ENCODE assay signal across 21 cellular contexts in the genomic region with DNA sequence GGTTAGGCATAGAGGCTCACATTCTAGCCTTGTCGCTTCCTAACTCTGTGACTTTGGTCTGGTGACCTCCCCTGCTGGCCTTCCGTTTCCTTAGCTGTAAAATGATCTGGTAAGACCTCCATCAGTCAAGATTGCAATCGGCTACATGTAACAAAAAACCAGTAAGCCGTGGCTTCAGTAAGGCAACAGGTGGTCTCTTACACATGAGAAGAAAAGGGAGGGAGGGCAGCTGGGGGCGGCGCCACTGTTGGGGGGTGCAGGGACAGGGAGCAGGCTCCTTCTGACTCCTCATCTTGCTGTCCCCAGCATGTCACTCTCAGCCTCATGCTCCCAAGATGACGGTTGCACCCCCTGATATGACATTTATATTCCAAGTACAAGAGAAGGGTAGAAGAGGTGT.
DNase-seq lines count a peak whose midpoint lies in the region; ATAC-seq and TF ChIP-seq lines count a peak whose summit lies in the region.
"Had no signal": no experiment of that assay in that cellular context is flagged by ENCODE, and none has a peak within 500 bp of the region (broad histone marks: within the 10 kb centered on the region; RNA-seq: fewer than 3 reads in every experiment).

No MANE protein-coding gene starts in this region.

- H3K9ac ChIP-seq in DND-41 (ENCODE audit: low read depth, low read length) (no peak overlapping the region), neural progenitor cell (no peak overlapping the region)

- H2AFZ ChIP-seq in DND-41 (ENCODE audit: low read depth, low read length), result no peak overlapping the region
- no peak overlapping the region for H2AFZ ChIP-seq in neural progenitor cell (replicated peaks)
- H2AFZ ChIP-seq: hepatocyte had no signal

- ATAC-seq in DND-41 (ENCODE audit: insufficient read depth, low read depth) (no peak), WTC11 (peak; percentile 58), psoas muscle (no peak), HG02798 (IDR thresholded peaks at IDR 0.05; ENCODE audit: poor library complexity, unreplicated experiment) (no peak), right lobe of liver (no peak)
- ATAC-seq: activated T-helper 17 cell treated with anti-CD3 and anti-CD28 coated beads, Interleukin-2, amount 50 U/mL, for 72 hours; sciatic nerve had no signal

- TF ChIP-seq CTCF in DND-41 (IDR thresholded peaks at IDR 0.05; ENCODE audit: borderline replicate concordance, extremely low read depth, low read length, poor library complexity, severe bottlenecking) (no peak), WTC11 (IDR thresholded peaks at IDR 0.05) (no peak), neural progenitor cell (IDR thresholded peaks at IDR 0.05) (no peak), psoas muscle (IDR thresholded peaks at IDR 0.05) (no peak), right lobe of liver (IDR thresholded peaks at IDR 0.05) (no peak)

- no peaks in the 10 kb centered on the region for H3K36me3 ChIP-seq in DND-41 (ENCODE audit: insufficient read depth, low read length)
- no peaks in the 10 kb centered on the region for H3K36me3 ChIP-seq in neural progenitor cell
- no peaks in the 10 kb centered on the region for H3K36me3 ChIP-seq in psoas muscle (ENCODE audit: insufficient read depth in 1 of 2, low read depth in 1 of 2)
- H3K36me3 ChIP-seq in right lobe of liver, result no peaks in the 10 kb centered on the region
- H3K36me3 ChIP-seq: neutrophil, stomach had no signal

- H3K36me3 Mint-ChIP-seq in WTC11, result peaks cover 5% of the 10 kb centered on the region; the same call in 1 of the 2 replicates
- H3K36me3 Mint-ChIP-seq in neural progenitor cell, result no peaks in the 10 kb centered on the region
- H3K36me3 Mint-ChIP-seq: T-cell had no signal

- H3K9me3 Mint-ChIP-seq in WTC11 (peaks cover 10% of the 10 kb centered on the region), neural progenitor cell (no peaks in the 10 kb centered on the region)
- H3K9me3 Mint-ChIP-seq: activated naive CD8-positive, alpha-beta T cell treated with anti-CD3 and anti-CD28 coated beads, Interleukin-2, amount 10 ng/mL, durations not matched to agents 7 days and 5 days; activated T-helper 17 cell treated with anti-CD3 and anti-CD28 coated beads, Interleukin-2, amount 50 U/mL, for 72 hours; brain; IgD-negative memory B cell; T-cell had no signal

- POLR2A ChIA-PET in WTC11 (lab: Charles Lee), result no interaction called here

- H4K20me1 ChIP-seq in DND-41 (ENCODE audit: insufficient read depth, low read length) (peaks cover 6% of the 10 kb centered on the region; the same call in 1 of the 2 replicates), neural progenitor cell (ENCODE audit: low read depth) (peaks cover 45% of the 10 kb centered on the region)

- DNase-seq in DND-41 (peak; percentile 12), NCI-H146 (lab: John Stamatoyannopoulos, UW) (peak; percentile 13), WTC11 (ENCODE audit: low spot score) (no peak), neural progenitor cell (ENCODE audit: low spot score) (peak; percentile 36), psoas muscle (no peak), right lobe of liver (no peak), NOMO-1 (lab: John Stamatoyannopoulos, UW; ENCODE audit: unreplicated experiment in 2 of 2) (no peak)
- DNase-seq: activated naive CD8-positive, alpha-beta T cell treated with anti-CD3 and anti-CD28 coated beads, Interleukin-2, amount 10 ng/mL, durations not matched to agents 7 days and 5 days; Caco-2; GOT3; NCI-H1048; stomach; T-cell had no signal

- H3K4me3 ChIP-seq in DND-41 (ENCODE audit: low read depth in 1 of 2, low read length in 2 of 2) (no peak overlapping the region), neural progenitor cell (no peak overlapping the region), psoas muscle (no peak overlapping the region), right lobe of liver (no peak overlapping the region)
- H3K4me3 ChIP-seq: coronary artery, hepatocyte, stomach had no signal

- no peaks in the 10 kb centered on the region for H3K79me2 ChIP-seq in DND-41 (ENCODE audit: insufficient read depth, low read length)
- H3K79me2 ChIP-seq in neural progenitor cell (ENCODE audit: low read depth), result peaks cover 18% of the 10 kb centered on the region
- H3K79me2 ChIP-seq: hepatocyte had no signal

- H3K27me3 Mint-ChIP-seq in WTC11 (ENCODE audit: low read depth) (no peaks in the 10 kb centered on the region), neural progenitor cell (ENCODE audit: insufficient read depth, low read depth) (no peaks in the 10 kb centered on the region)
- H3K27me3 Mint-ChIP-seq: activated naive CD8-positive, alpha-beta T cell treated with anti-CD3 and anti-CD28 coated beads, Interleukin-2, amount 10 ng/mL, durations not matched to agents 7 days and 5 days; activated T-helper 17 cell treated with anti-CD3 and anti-CD28 coated beads, Interleukin-2, amount 50 U/mL, for 72 hours; brain; IgD-negative memory B cell; T-cell had no signal

- no peaks in the 10 kb centered on the region for H3K9me3 ChIP-seq in DND-41 (ENCODE audit: insufficient read depth, low read length, severe bottlenecking)
- no peaks in the 10 kb centered on the region for H3K9me3 ChIP-seq in neural progenitor cell (ENCODE audit: low read depth)
- H3K9me3 ChIP-seq in psoas muscle, result no peaks in the 10 kb centered on the region
- no peaks in the 10 kb centered on the region for H3K9me3 ChIP-seq in right lobe of liver
- H3K9me3 ChIP-seq: Caco-2, neutrophil, stomach had no signal

- peaks cover 37% of the 10 kb centered on the region for H3K4me1 Mint-ChIP-seq in WTC11
- H3K4me1 Mint-ChIP-seq in neural progenitor cell, result peaks cover 29% of the 10 kb centered on the region
- H3K4me1 Mint-ChIP-seq: activated T-helper 17 cell treated with anti-CD3 and anti-CD28 coated beads, Interleukin-2, amount 50 U/mL, for 72 hours had no signal

- H3K4me3 Mint-ChIP-seq in WTC11, result no peak overlapping the region
- H3K4me3 Mint-ChIP-seq in neural progenitor cell, result peak overlapping the region; percentile 22
- H3K4me3 Mint-ChIP-seq: activated naive CD8-positive, alpha-beta T cell treated with anti-CD3 and anti-CD28 coated beads, Interleukin-2, amount 10 ng/mL, durations not matched to agents 7 days and 5 days; activated T-helper 17 cell treated with anti-CD3 and anti-CD28 coated beads, Interleukin-2, amount 50 U/mL, for 72 hours; brain; IgD-negative memory B cell; T-cell had no signal

- intact Hi-C loops in psoas muscle (cut with DNase I) (no loop called here), right lobe of liver (cut with DNase I) (no loop called here)

- peaks cover 24% of the 10 kb centered on the region for H3F3A ChIP-seq in neural progenitor cell (ENCODE audit: low read depth)

- H3K27me3 ChIP-seq in DND-41 (ENCODE audit: insufficient read depth, low read length, poor library complexity) (no peaks in the 10 kb centered on the region), neural progenitor cell (no peaks in the 10 kb centered on the region), psoas muscle (ENCODE audit: insufficient read depth in 3 of 3, low read length in 2 of 3) (no peaks in the 10 kb centered on the region), right lobe of liver (no peaks in the 10 kb centered on the region)
- H3K27me3 ChIP-seq: hepatocyte, neutrophil, stomach had no signal

- WGBS in psoas muscle, 3 donors, result 33 to 42% (median 37%) methylated on average over 7 of the region's 7 CpGs
- 70% methylated on average over 7 of the region's 7 CpGs for WGBS in right lobe of liver (ENCODE audit: insufficient coverage, low coverage, low lambda C conversion rate, missing lambda C conversion rate)

- H3K4me1 ChIP-seq in DND-41 (ENCODE audit: insufficient read depth, low read length), result peaks cover 4% of the 10 kb centered on the region; the same call in 1 of the 2 replicates
- H3K4me1 ChIP-seq in neural progenitor cell, result peaks cover 29% of the 10 kb centered on the region
- H3K4me1 ChIP-seq in psoas muscle, result no peaks in the 10 kb centered on the region
- no peaks in the 10 kb centered on the region for H3K4me1 ChIP-seq in right lobe of liver

- CTCF ChIA-PET in WTC11 (lab: Charles Lee), result interaction anchor here (0.6 to 2.2 kb wide), 11 partner anchors 10 to 155 kb away, joined by 3 to 9 read pairs (median 5); partner anchors contain the start of gene WDR87

- peak overlapping the region; percentile 74 for H3K27ac Mint-ChIP-seq in WTC11
- H3K27ac Mint-ChIP-seq in neural progenitor cell, result peak overlapping the region; percentile 78
- H3K27ac Mint-ChIP-seq: activated naive CD8-positive, alpha-beta T cell treated with anti-CD3 and anti-CD28 coated beads, Interleukin-2, amount 10 ng/mL, durations not matched to agents 7 days and 5 days; activated T-helper 17 cell treated with anti-CD3 and anti-CD28 coated beads, Interleukin-2, amount 50 U/mL, for 72 hours had no signal

- H3K27ac ChIP-seq in DND-41 (ENCODE audit: low read length) (no peak overlapping the region), neural progenitor cell (no peak overlapping the region), psoas muscle (no peak overlapping the region), right lobe of liver (no peak overlapping the region)
- H3K27ac ChIP-seq: coronary artery, hepatocyte, neutrophil, stomach had no signal

- H3K4me2 ChIP-seq in DND-41 (ENCODE audit: insufficient read depth, low read length) (no peak overlapping the region), neural progenitor cell (peak overlapping the region; percentile 63)
- H3K4me2 ChIP-seq: hepatocyte had no signal

- no peak for TF ChIP-seq POLR2A in right lobe of liver (IDR thresholded peaks at IDR 0.05)

TF ChIP-seq in WTC11, 78 proteins besides CTCF, POLR2A, EP300 and RAD21:
- TF ChIP-seq HMGXB4 (CRISPR knock-in tag; IDR thresholded peaks at IDR 0.05) (0 out of 2 replicates have a peak, but pooled peaks have one; percentile 26), FOXJ3 (CRISPR knock-in tag; IDR thresholded peaks at IDR 0.05; ENCODE audit: borderline replicate concordance) (no peak)

Comparison
In these comparisons a context has a peak if more than half of its experiments do, and no peak if none do; other contexts are left out.
1. DNase-seq: peak in DND-41 (single experiment), NCI-H146 (single experiment) and neural progenitor cell (single experiment); none in WTC11 (single experiment), psoas muscle (0 of 2), right lobe of liver (0 of 3) and NOMO-1 (0 of 2).